1 cellular context compared by ENCODE assay signal in genomic region chr16:80804061-80804450, GRCh38.
A peak's percentile ranks its signal among the peaks of the same experiment; 100 is the strongest.
TF ChIP-seq lines count a peak whose summit lies in the region.

No MANE protein-coding gene starts in this region.

TF ChIP-seq in HepG2, 621 proteins besides CTCF, POLR2A, EP300 and RAD21 (continued from another document):
- TF ChIP-seq ZNF639 (CRISPR knock-in tag; conservative IDR thresholded peaks at IDR 0.05) (0 out of 2 replicates have a peak, but pooled peaks have one; percentile 42), SKI (IDR thresholded peaks at IDR 0.05; ENCODE audit: partially characterized antibody) (peak; percentile 18), ARNT2 (CRISPR knock-in tag; IDR thresholded peaks at IDR 0.05; ENCODE audit: low read depth) (0 out of 2 replicates have a peak, but pooled peaks have one; percentile 50), ZBTB14 (CRISPR knock-in tag; IDR thresholded peaks at IDR 0.05) (peak; percentile 86), ZNF629 (CRISPR knock-in tag; conservative IDR thresholded peaks at IDR 0.05) (no peak), ZNF547 (CRISPR knock-in tag; IDR thresholded peaks at IDR 0.05) (no peak), ZBTB33 (CRISPR knock-in tag; IDR thresholded peaks at IDR 0.05) (no peak), ZNF446 (CRISPR knock-in tag; IDR thresholded peaks at IDR 0.05) (no peak), ZNF777 (CRISPR knock-in tag; IDR thresholded peaks at IDR 0.05) (peak; percentile 47; the same call in 1 of the 2 replicates), TFDP1 (CRISPR knock-in tag; IDR thresholded peaks at IDR 0.05; ENCODE audit: borderline replicate concordance) (peak; percentile 30; the same call in 1 of the 2 replicates), PRMT3 (CRISPR knock-in tag; IDR thresholded peaks at IDR 0.05; ENCODE audit: borderline replicate concordance, low read depth) (no peak), HBP1 (CRISPR knock-in tag; IDR thresholded peaks at IDR 0.05; ENCODE audit: low read depth) (no peak)
